In the genomic region with DNA sequence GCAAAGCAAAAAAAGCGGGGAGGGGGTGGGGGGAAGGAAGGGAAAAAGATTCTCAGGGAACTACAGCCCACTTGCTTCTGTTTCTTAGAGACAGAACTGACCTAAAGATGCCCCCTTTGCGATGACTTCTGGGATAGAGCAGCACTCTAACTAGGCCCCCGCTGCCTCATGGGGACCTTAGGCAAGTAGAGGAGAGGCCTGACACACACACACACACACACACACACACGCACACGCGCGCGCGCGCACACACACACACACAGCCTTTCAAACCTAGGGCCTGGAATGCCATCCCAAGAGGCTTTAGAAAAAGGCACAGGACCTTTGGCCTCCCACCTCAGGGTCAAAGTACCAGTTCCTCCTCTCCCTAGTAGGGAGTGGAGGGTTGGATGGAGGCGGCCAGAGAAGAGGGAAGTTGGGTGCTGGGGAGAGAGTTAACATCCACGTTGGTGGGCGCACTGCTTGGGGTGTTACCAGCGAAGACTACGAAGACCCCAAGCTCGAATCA, we compare ENCODE assay signal across 11 cellular contexts. TPM values are rescaled to one million over a fixed set of nuclear protein-coding genes. Genes with fewer than 3 reads are reported as not detected.
DNase-seq lines count a peak whose midpoint lies in the region; ATAC-seq, FAIRE-seq and TF ChIP-seq lines count a peak whose summit lies in the region.
"Had no signal": no experiment of that assay in that cellular context is flagged by ENCODE, and none has a peak within 500 bp of the region (broad histone marks: within the 10 kb centered on the region; RNA-seq: fewer than 3 reads in every experiment).

No MANE protein-coding gene starts in this region.

- H3K23me2 ChIP-seq in H1 (ENCODE audit: low read depth, low read length), result peaks cover 14% of the 10 kb centered on the region

- H2BK120ac ChIP-seq in H1 (replicated peaks; ENCODE audit: low read depth, low read length), result no peak overlapping the region

- no peaks in the 10 kb centered on the region for H3K9me3 Mint-ChIP-seq in memory B cell
- H3K9me3 Mint-ChIP-seq: activated naive CD8-positive, alpha-beta T cell treated with anti-CD3 and anti-CD28 coated beads, Interleukin-2, amount 10 ng/mL, durations not matched to agents 7 days and 5 days had no signal

- no peak for FAIRE-seq in H1 (lab: Jason Lieb, UNC)
- FAIRE-seq: keratinocyte had no signal

- no peak overlapping the region for H3K14ac ChIP-seq in H1 (ENCODE audit: insufficient read length)

- no peak overlapping the region for H3K27ac ChIP-seq in HUES48 (ENCODE audit: low read depth, low read length)
- H3K27ac ChIP-seq in H1 (ENCODE audit: low read depth, low read length), result no peak overlapping the region
- H3K27ac ChIP-seq in stomach, result peak overlapping the region; percentile 26 to 89 (median 86)
- H3K27ac ChIP-seq: WERI-Rb-1 had no signal

- H3K27me3 ChIP-seq in HUES48 (ENCODE audit: control insufficient read depth, insufficient read depth, low read length) (peaks cover 9% of the 10 kb centered on the region), H1 (replicated peaks in 1 of 4; ENCODE audit: control insufficient read depth in 3 of 4, extremely low read depth in 1 of 4, insufficient read depth in 3 of 4, low read length in 3 of 4) (peaks cover 0 to 3% (median 0%) of the 10 kb centered on the region in 4 experiments; a peak in 3 of 7 replicates), stomach (peaks cover 0 to 18% (median 11%) of the 10 kb centered on the region in 3 donors)

- TF ChIP-seq CTCF in H1 (IDR thresholded peaks at IDR 0.05; ENCODE audit: control extremely low read depth in 1 of 3, insufficient read depth in 1 of 3, low read depth in 1 of 3, low read length in 3 of 3) (no peak), stomach (IDR thresholded peaks at IDR 0.05) (no peak)

- peak overlapping the region; percentile 77 for H2BK12ac ChIP-seq in H1 (ENCODE audit: low read depth, low read length)

- H3K4me2 ChIP-seq in H1 (ENCODE audit: insufficient read depth in 1 of 2, low read depth in 2 of 2, low read length in 2 of 2), result peak overlapping the region; percentile 89 to 99

- no peak overlapping the region for H3K23ac ChIP-seq in H1 (ENCODE audit: insufficient read length)

- CTCF ChIA-PET in H1 (lab: Charles Lee; ENCODE audit: partially characterized antibody), result interaction anchor here (0.7 to 12.4 kb wide), 3 partner anchors 90 to 111 kb away, joined by 3 to 372 read pairs (median 18); no protein-coding TSS in a partner anchor

- H3K9ac ChIP-seq in HUES48 (ENCODE audit: low read depth, low read length) (no peak overlapping the region), H1 (replicated peaks in 1 of 4; ENCODE audit: extremely low read depth in 1 of 4, low read depth in 3 of 4, low read length in 3 of 4) (peak overlapping the region in 1 of 4 experiments; percentile 32; a peak in 3 of 7 replicates)

- H2AK5ac ChIP-seq in H1 (ENCODE audit: low read depth, low read length), result peak overlapping the region; percentile 32; the same call in 1 of the 2 replicates

- ATAC-seq in memory B cell (ENCODE audit: low read depth) (no peak), HG02642 (IDR thresholded peaks at IDR 0.05; ENCODE audit: poor library complexity, unreplicated experiment) (no peak)

- H3K18ac ChIP-seq in H1 (ENCODE audit: extremely low read depth, low read length), result peak overlapping the region; percentile 86

- H3K4me3 ChIP-seq in HUES48 (ENCODE audit: low read depth, low read length), result peak overlapping the region; percentile 86; the same call in 1 of the 2 replicates
- H3K4me3 ChIP-seq in H1 (ENCODE audit: extremely low read depth in 1 of 4, insufficient read depth in 2 of 4, low read depth in 3 of 4, low read length in 4 of 4), result peak overlapping the region; percentile 44 to 66 (median 47); a peak in 6 of 8 replicates
- H3K4me3 ChIP-seq in stomach, result no peak overlapping the region

- peak in 1 of 2 experiments; percentile 62 for DNase-seq in H1 (ENCODE audit: low read depth in 1 of 2, low spot score in 2 of 2)
- DNase-seq in memory B cell (ENCODE audit: low spot score in 2 of 2), result no peak
- no peak for DNase-seq in stomach
- DNase-seq in HT-29 (ENCODE audit: low spot score), result no peak
- no peak for DNase-seq in NCI-H1930 (lab: John Stamatoyannopoulos, UW)
- DNase-seq in pons (ENCODE audit: low spot score), result no peak
- DNase-seq: activated naive CD8-positive, alpha-beta T cell treated with anti-CD3 and anti-CD28 coated beads, Interleukin-2, amount 10 ng/mL, durations not matched to agents 7 days and 5 days; WERI-Rb-1 had no signal

- no peak overlapping the region for H3K4ac ChIP-seq in H1 (replicated peaks; ENCODE audit: insufficient read length, low read depth, low read length)

- no peaks in the 10 kb centered on the region for H3K9me3 ChIP-seq in HUES48 (ENCODE audit: control insufficient read depth, insufficient read depth, low read length)
- H3K9me3 ChIP-seq in H1 (ENCODE audit: insufficient read depth in 2 of 2, low read depth in 1 of 2, low read length in 1 of 2), result no peaks in the 10 kb centered on the region
- no peaks in the 10 kb centered on the region for H3K9me3 ChIP-seq in stomach

- H3K27ac Mint-ChIP-seq in memory B cell, result no peak overlapping the region
- H3K27ac Mint-ChIP-seq: activated naive CD8-positive, alpha-beta T cell treated with anti-CD3 and anti-CD28 coated beads, Interleukin-2, amount 10 ng/mL, durations not matched to agents 7 days and 5 days had no signal

- H4K91ac ChIP-seq in H1 (replicated peaks; ENCODE audit: insufficient read length, low read length), result peak overlapping the region; percentile 5

- H3K79me2 ChIP-seq in H1 (ENCODE audit: control insufficient read depth in 1 of 2, insufficient read depth in 2 of 2, low read length in 2 of 2), result peaks cover 0 to 14% of the 10 kb centered on the region in 2 experiments; a peak in 2 of 4 replicates

- H2AFZ ChIP-seq in H1 (ENCODE audit: low read length), result peak overlapping the region; percentile 30; the same call in 1 of the 2 replicates

- H2BK15ac ChIP-seq in H1 (ENCODE audit: low read length), result no peak overlapping the region; the same call in 1 of the 2 replicates

- WGBS in H1 (ENCODE audit: extremely low coverage in 1 of 2, insufficient coverage in 1 of 2, insufficient read length in 1 of 2, insufficient replicate concordance in 2 of 2, low coverage in 1 of 2, low lambda C conversion rate in 2 of 2, missing lambda C conversion rate in 1 of 2), 2 experiments, result 39% methylated on average over 14 of the region's 16 CpGs; no CpG with 5 or more reads in 1 of the 2 experiments
- 42 to 72% (median 65%) methylated on average over 16 of the region's 16 CpGs for WGBS in stomach, 5 donors

- no peak overlapping the region for H4K8ac ChIP-seq in H1 (ENCODE audit: extremely low read depth, insufficient read depth, low read length)

- H3K36me3 Mint-ChIP-seq in memory B cell, result no peaks in the 10 kb centered on the region
- H3K36me3 Mint-ChIP-seq: activated naive CD8-positive, alpha-beta T cell treated with anti-CD3 and anti-CD28 coated beads, Interleukin-2, amount 10 ng/mL, durations not matched to agents 7 days and 5 days had no signal

- peaks cover 12% of the 10 kb centered on the region for H3K4me1 Mint-ChIP-seq in memory B cell

- H3K4me3 Mint-ChIP-seq in memory B cell, result peak overlapping the region; percentile 54

- H4K5ac ChIP-seq in H1 (ENCODE audit: insufficient read length, low read depth, low read length), result no peak overlapping the region

- no peak for TF ChIP-seq EP300 in H1 (IDR thresholded peaks at IDR 0.05; ENCODE audit: borderline replicate concordance in 1 of 2, low read depth in 2 of 2, low read length in 2 of 2)
- no peak for TF ChIP-seq EP300 in stomach (IDR thresholded peaks at IDR 0.05)

- H3K79me1 ChIP-seq in H1 (ENCODE audit: low read depth, low read length), result no peaks in the 10 kb centered on the region

- H2BK20ac ChIP-seq in H1 (ENCODE audit: low read length), result no peak overlapping the region

- TF ChIP-seq POLR2A in H1 (IDR thresholded peaks at IDR 0.05; ENCODE audit: control extremely low read depth in 1 of 2, low read depth in 2 of 2, low read length in 2 of 2) (no peak), stomach (IDR thresholded peaks at IDR 0.05) (no peak)

- 0 out of 4 replicates have a peak, but pooled peaks of 1 of the 2 experiments have one; percentile 2 for TF ChIP-seq RAD21 in H1 (IDR thresholded peaks at IDR 0.05 in 1 of 2, conservative IDR thresholded peaks at IDR 0.05 in 1 of 2; ENCODE audit: low read depth in 2 of 2, low read length in 2 of 2)

- H4K20me1 ChIP-seq in H1 (replicated peaks in 1 of 2; ENCODE audit: control insufficient read depth in 1 of 2, insufficient read depth in 2 of 2, low read length in 2 of 2), result no peaks in the 10 kb centered on the region

- no peaks in the 10 kb centered on the region for H3K27me3 Mint-ChIP-seq in memory B cell

- peaks cover 4% of the 10 kb centered on the region; the same call in 1 of the 2 replicates for H3K36me3 ChIP-seq in HUES48 (ENCODE audit: control insufficient read depth, insufficient read depth, low read length)
- peaks cover 0 to 6% (median 0%) of the 10 kb centered on the region in 4 experiments; a peak in 2 of 8 replicates for H3K36me3 ChIP-seq in H1 (ENCODE audit: control insufficient read depth in 2 of 4, insufficient read depth in 4 of 4, low read length in 3 of 4)
- H3K36me3 ChIP-seq in stomach, result no peaks in the 10 kb centered on the region
- H3K36me3 ChIP-seq: WERI-Rb-1 had no signal

- no peak overlapping the region for H3K56ac ChIP-seq in H1 (replicated peaks; ENCODE audit: insufficient read length, low read depth, low read length)

- H2BK5ac ChIP-seq in H1 (ENCODE audit: low read depth, low read length), result no peak overlapping the region

- intact Hi-C loops in stomach (cut with DNase I; ENCODE audit: low total_unique reads), result no loop called here

- POLR2A ChIA-PET in H1 (lab: Charles Lee; ENCODE audit: partially characterized antibody), result interaction anchor here (0.6 to 2.9 kb wide), 3 partner anchors 104 to 522 kb away, joined by 3 to 20 read pairs (median 4); no protein-coding TSS in a partner anchor

- H3K4me1 ChIP-seq in HUES48 (ENCODE audit: control insufficient read depth, insufficient read depth, low read length) (peaks cover 44% of the 10 kb centered on the region), H1 (replicated peaks in 1 of 4; ENCODE audit: control insufficient read depth in 3 of 4, insufficient read depth in 4 of 4, low read length in 3 of 4) (peaks cover 4 to 24% (median 13%) of the 10 kb centered on the region in 4 experiments; a peak in 6 of 7 replicates), stomach (peaks cover 0 to 42% (median 22%) of the 10 kb centered on the region in 4 donors)

RNA-seq across cellular contexts. Expression of a gene that starts 1.4 kb away (rescaled TPM):
- 85.4 and 87.2 TPM in 2 replicates for total RNA-seq in H1 (2021; fragmentation: NEBNext Ultra II Directional; extraction: Animal tissue kit (Norgen Biotek cat#: 25700))
- polyA plus RNA-seq in H1 (2011; rRNA removed), result 45.2 and 50.8 TPM in 2 replicates
- 37.1 TPM for polyA plus RNA-seq in H1 (2011; cell fraction: cytosol; rRNA removed)
- polyA plus RNA-seq in H1 (2011; cell fraction: nucleus; rRNA removed), result 135 TPM
- 97.3 to 113 TPM (median 103 TPM) in 4 replicates for polyA plus RNA-seq in H1 (2012, experiment 1 of 2)
- 49.6 TPM for polyA plus RNA-seq in H1 (2012, experiment 2 of 2)
- polyA plus RNA-seq in H1 (2013, experiment 1 of 2), result 111 TPM
- 96.0 TPM for polyA plus RNA-seq in H1 (2013, experiment 2 of 2)
- 64.1 and 75.0 TPM in 2 replicates for polyA minus RNA-seq in H1 (2011; rRNA and poly(A)+ RNA removed)
- polyA minus RNA-seq in H1 (2011; cell fraction: cytosol; rRNA and poly(A)+ RNA removed), result 48.3 TPM
- polyA minus RNA-seq in H1 (2011; cell fraction: nucleus; rRNA and poly(A)+ RNA removed), result 71.0 TPM
- 1,000 to 10,000 TPM in 2 of 5 donors, 100 to 1,000 TPM in 2, 10 to 100 TPM in 1; 30.9 to 3,975 (median 234) TPM for total RNA-seq in stomach
- 10 to 100 TPM; 32.2 to 51.6 (median 48.3) TPM for polyA plus RNA-seq in stomach
- total RNA-seq in HT-29 (2014; rRNA removed; shearing (Covaris generic)), result not detected in 2 replicates

Comparison
In these comparisons a context has a peak if more than half of its experiments do, and no peak if none do; other contexts are left out.
1. H3K27ac ChIP-seq: peak in stomach (5 of 5); none in HUES48 (single experiment) and H1 (single experiment).
2. H3K4me3 ChIP-seq: peak in HUES48 (single experiment) and H1 (4 of 4); none in stomach (0 of 4).
3. RNA of a gene that starts 1.4 kb away (total RNA-seq): 30.9 to 3,975 TPM in stomach and 85.4 to 87.2 TPM in H1; not detected in HT-29; every median in the first group is over 10 times any median in the second.